21 cellular contexts compared by ENCODE assay signal in genomic region chr12:132043216-132043615, GRCh38.
DNase-seq lines count a peak whose midpoint lies in the region; ATAC-seq, FAIRE-seq and TF ChIP-seq lines count a peak whose summit lies in the region.
"Had no signal": no experiment of that assay in that cellular context is flagged by ENCODE, and none has a peak within 500 bp of the region (broad histone marks: within the 10 kb centered on the region; RNA-seq: fewer than 3 reads in every experiment).

No MANE protein-coding gene starts in this region.

- intact Hi-C loops in MCF 10A (cut with micrococcal nuclease): no loop called here
- intact Hi-C loops in breast epithelium (cut with DNase I; ENCODE audit: low total_unique reads): no loop called here
- intact Hi-C loops in upper lobe of right lung (cut with DNase I): no loop called here

- H3K4me1 ChIP-seq in breast epithelium: no peaks in the 10 kb centered on the region
- H3K4me1 ChIP-seq in upper lobe of right lung: no peaks in the 10 kb centered on the region
- no peaks in the 10 kb centered on the region for H3K4me1 ChIP-seq in small intestine (ENCODE audit: control insufficient read depth in 2 of 2, insufficient read depth in 1 of 2, low read depth in 1 of 2, low read length in 1 of 2)

- TF ChIP-seq POLR2A in breast epithelium (IDR thresholded peaks at IDR 0.05): no peak

- WGBS in small intestine, 3 donors: 95 to 97% (median 96%) methylated on average over 3 of the region's 3 CpGs

- H3K36me3 ChIP-seq in breast epithelium: peaks cover 4% of the 10 kb centered on the region
- H3K36me3 ChIP-seq in upper lobe of right lung: peaks cover 77% of the 10 kb centered on the region
- peaks cover 11 to 29% of the 10 kb centered on the region in 2 donors for H3K36me3 ChIP-seq in small intestine (ENCODE audit: control insufficient read depth in 2 of 2, insufficient read depth in 2 of 2, low read length in 2 of 2)

- H3K27ac ChIP-seq in breast epithelium: no peak overlapping the region
- no peak overlapping the region for H3K27ac ChIP-seq in upper lobe of right lung
- H3K27ac ChIP-seq in small intestine (ENCODE audit: low read depth in 1 of 2, low read length in 1 of 2): no peak overlapping the region

- no peaks in the 10 kb centered on the region for H3K27me3 ChIP-seq in breast epithelium
- H3K27me3 ChIP-seq in upper lobe of right lung: no peaks in the 10 kb centered on the region
- no peaks in the 10 kb centered on the region for H3K27me3 ChIP-seq in small intestine (ENCODE audit: control insufficient read depth in 2 of 2, insufficient read depth in 2 of 2, low read length in 2 of 2)
- H3K27me3 ChIP-seq: BE2C had no signal

- H3K36me3 Mint-ChIP-seq in MCF 10A (ENCODE audit: insufficient read depth, unreplicated experiment) (peaks cover 81% of the 10 kb centered on the region), brain (peaks cover 80% of the 10 kb centered on the region)

- H3K4me3 ChIP-seq in breast epithelium: no peak overlapping the region
- H3K4me3 ChIP-seq in epithelial cell of esophagus (ENCODE audit: low read length): no peak overlapping the region
- H3K4me3 ChIP-seq in upper lobe of right lung: no peak overlapping the region
- H3K4me3 ChIP-seq in small intestine (ENCODE audit: low read depth in 1 of 2, low read length in 2 of 2): no peak overlapping the region
- H3K4me3 ChIP-seq: GM12878 had no signal

- no peaks in the 10 kb centered on the region for H3K4me1 Mint-ChIP-seq in MCF 10A (ENCODE audit: insufficient read depth, unreplicated experiment)
- H3K4me1 Mint-ChIP-seq in brain: peaks cover 6% of the 10 kb centered on the region

- DNase-seq in MCF 10A (ENCODE audit: unreplicated experiment): no peak
- no peak for DNase-seq in breast epithelium (ENCODE audit: low spot score in 2 of 2)
- DNase-seq in epithelial cell of esophagus (ENCODE audit: low read depth): peak; percentile 48
- peak; percentile 2 for DNase-seq in upper lobe of right lung
- DNase-seq in activated CD4-positive, alpha-beta T cell treated with anti-CD3 and anti-CD28 coated beads, Interleukin-2, amount 50 U/mL, for 4 hours: no peak
- DNase-seq in small intestine: no peak
- DNase-seq: ACHN; BE2C; C1 segment of cervical spinal cord; CD4-positive, CD25-positive, alpha-beta regulatory T cell; CD8-positive, alpha-beta memory T cell; COR-L47; DMS 273 treated with DMSO at 0.1 percent for 48 hours; DMS53; DND-41; EL; H9 had no signal

- H3K4me3 Mint-ChIP-seq in MCF 10A (ENCODE audit: unreplicated experiment) (no peak overlapping the region), brain (no peak overlapping the region)
- H3K4me3 Mint-ChIP-seq: CD4-positive, CD25-positive, alpha-beta regulatory T cell; CD8-positive, alpha-beta memory T cell; H9 had no signal

- FAIRE-seq in small intestine (lab: Jason Lieb, UNC): no peak
- FAIRE-seq: A204.1, GM12878, H1 had no signal

- no TSS peak for BruUV-seq in MCF 10A (replicated peaks; lab: Mats Ljungman, UMichigan)

- H3K9me3 Mint-ChIP-seq in MCF 10A (ENCODE audit: unreplicated experiment) (no peaks in the 10 kb centered on the region), brain (no peaks in the 10 kb centered on the region)
- H3K9me3 Mint-ChIP-seq: CD4-positive, CD25-positive, alpha-beta regulatory T cell; CD8-positive, alpha-beta memory T cell; H9 had no signal

- H3K27me3 Mint-ChIP-seq in MCF 10A (ENCODE audit: insufficient read depth, unreplicated experiment): no peaks in the 10 kb centered on the region
- H3K27me3 Mint-ChIP-seq in brain: peaks cover 4% of the 10 kb centered on the region
- H3K27me3 Mint-ChIP-seq: CD4-positive, CD25-positive, alpha-beta regulatory T cell; CD8-positive, alpha-beta memory T cell had no signal

- ATAC-seq in upper lobe of right lung: no peak
- ATAC-seq: GM12878 had no signal

- CTCF ChIA-PET in MCF 10A (lab: Yijun Ruan, JAX): no interaction called here

- TF ChIP-seq CTCF in MCF 10A (IDR thresholded peaks at IDR 0.05; ENCODE audit: unreplicated experiment): no peak
- no peak for TF ChIP-seq CTCF in breast epithelium (IDR thresholded peaks at IDR 0.05)
- TF ChIP-seq CTCF in brain (conservative IDR thresholded peaks at IDR 0.05): no peak
- TF ChIP-seq CTCF in epithelial cell of esophagus (IDR thresholded peaks at IDR 0.05; ENCODE audit: insufficient read depth, low read depth, low read length, missing control alignments): no peak
- TF ChIP-seq CTCF in upper lobe of right lung (IDR thresholded peaks at IDR 0.05): no peak

- POLR2A ChIA-PET in MCF 10A (lab: Yijun Ruan, JAX): no interaction called here

- H3K9me3 ChIP-seq in breast epithelium: no peaks in the 10 kb centered on the region
- no peaks in the 10 kb centered on the region for H3K9me3 ChIP-seq in upper lobe of right lung
- no peaks in the 10 kb centered on the region for H3K9me3 ChIP-seq in small intestine (ENCODE audit: control insufficient read depth, low read depth)
- H3K9me3 ChIP-seq: BE2C had no signal

- H3K27ac Mint-ChIP-seq in MCF 10A (ENCODE audit: low read depth, unreplicated experiment) (peak overlapping the region; percentile 64), brain (peak overlapping the region in 3 of 5 experiments; percentile 7 to 57 (median 29))

Comparison
In these comparisons a context has a peak if more than half of its experiments do, and no peak if none do; other contexts are left out.
1. DNase-seq: peak in epithelial cell of esophagus (single experiment) and upper lobe of right lung (single experiment); none in MCF 10A (single experiment), breast epithelium (0 of 2), activated CD4-positive, alpha-beta T cell treated with anti-CD3 and anti-CD28 coated beads, Interleukin-2, amount 50 U/mL, for 4 hours (0 of 2) and small intestine (single experiment).